Comparison of ENCODE assay signal across 19 cellular contexts in the genomic region with DNA sequence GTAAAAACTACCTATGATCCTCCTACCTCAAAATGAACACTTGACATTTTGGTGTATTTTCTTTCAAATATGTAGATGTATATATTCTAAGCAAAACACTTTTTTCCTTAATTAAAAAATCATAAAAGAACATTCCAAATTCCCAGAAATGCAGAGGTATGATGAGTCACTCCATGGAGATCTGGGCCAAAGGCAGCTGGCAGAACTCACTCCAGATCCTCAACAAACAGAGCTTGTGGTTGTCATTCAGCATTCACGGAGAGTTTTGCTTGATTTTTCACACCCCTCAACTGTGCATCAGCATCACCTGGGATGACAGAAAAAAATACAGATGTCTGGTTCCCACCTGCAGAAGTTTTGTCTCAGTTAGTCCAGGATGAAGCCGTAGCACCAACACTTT.
"Had no signal": no experiment of that assay in that cellular context is flagged by ENCODE, and none has a peak within 500 bp of the region (broad histone marks: within the 10 kb centered on the region; RNA-seq: fewer than 3 reads in every experiment).

No MANE protein-coding gene starts in this region.

- H3K9me3 ChIP-seq: thyroid gland had no signal

- H3K4me3 Mint-ChIP-seq: activated CD4-positive, alpha-beta T cell treated with anti-CD3 and anti-CD28 coated beads for 36 hours; activated naive CD4-positive, alpha-beta T cell treated with anti-CD3 and anti-CD28 coated beads for 36 hours; WTC11 had no signal

- H3K27ac Mint-ChIP-seq: activated CD4-positive, alpha-beta T cell treated with anti-CD3 and anti-CD28 coated beads for 36 hours; activated naive CD4-positive, alpha-beta T cell treated with anti-CD3 and anti-CD28 coated beads for 36 hours; WTC11 had no signal

- H3K4me1 Mint-ChIP-seq: WTC11 had no signal

- ATAC-seq: activated CD4-positive, alpha-beta T cell treated with anti-CD3 and anti-CD28 coated beads for 36 hours; heart right ventricle; WTC11 had no signal

- H3K27me3 ChIP-seq: heart right ventricle, thyroid gland had no signal

- H3K4me3 ChIP-seq: heart right ventricle, left ventricle myocardium inferior, thyroid gland had no signal

- H3K36me3 ChIP-seq: heart right ventricle, left ventricle myocardium inferior, thyroid gland had no signal

- H3K27ac ChIP-seq: heart right ventricle, left ventricle myocardium inferior, thyroid gland had no signal

- DNase-seq: activated CD4-positive, alpha-beta T cell treated with anti-CD3 and anti-CD28 coated beads for 36 hours; activated CD4-positive, alpha-beta T cell treated with anti-CD3 and anti-CD28 coated beads, Interleukin-2, amount 50 U/mL, for 48 hours; activated naive CD4-positive, alpha-beta T cell treated with anti-CD3 and anti-CD28 coated beads for 36 hours; activated T-cell treated with anti-CD3 and anti-CD28 coated beads for 4 hours; anterior cingulate cortex; cerebellar nuclear complex; effector CD4-positive, alpha-beta T cell; heart right ventricle; immature natural killer cell; kidney glomerular epithelial cell; left ventricle myocardium inferior; occipital lobe; retina; stimulated activated CD4-positive, alpha-beta T cell treated with anti-CD3 and anti-CD28 coated beads, Interleukin-12 subunit alpha, Interleukin-12 subunit beta, amount 100 ng/mL, for 4 hours; stimulated activated CD4-positive, alpha-beta T cell treated with anti-CD3 and anti-CD28 coated beads, Interleukin-1b, Interleukin-23, amount 100 ng/mL, for 48 hours; stimulated activated CD8-positive, alpha-beta memory T cell treated with anti-CD3 and anti-CD28 coated beads, Interleukin-4, amount 100 ng/mL, for 48 hours; stimulated activated naive CD4-positive, alpha-beta T cell; thyroid gland had no signal
